ENCODE assay signal across 10 cellular contexts in genomic region chr3:46407976-46408375, GRCh38. TPM values are rescaled to one million over a fixed set of nuclear protein-coding genes. Genes with fewer than 3 reads are reported as not detected.
DNase-seq lines count a peak whose midpoint lies in the region; ATAC-seq and TF ChIP-seq lines count a peak whose summit lies in the region.
"Had no signal": no experiment of that assay in that cellular context is flagged by ENCODE, and none has a peak within 500 bp of the region (broad histone marks: within the 10 kb centered on the region; RNA-seq: fewer than 3 reads in every experiment).

No MANE protein-coding gene starts in this region.

- peaks cover 17 to 38% (median 19%) of the 10 kb centered on the region in 4 donors for H3K4me1 Mint-ChIP-seq in CD4-positive, CD25-positive, alpha-beta regulatory T cell

- intact Hi-C loops in PC-3 (cut with micrococcal nuclease): loop anchor here (2.0 to 5.0 kb wide), 2 partner anchors 15 to 284 kb away; partner anchors contain the start of gene ALS2CL
- intact Hi-C loops in esophagus muscularis mucosa (cut with DNase I): no loop called here
- intact Hi-C loops in A673 (cut with micrococcal nuclease; ENCODE audit: unreplicated experiment): no loop called here

- peak overlapping the region; percentile 79 for H3K4me3 ChIP-seq in CD4-positive, CD25-positive, alpha-beta regulatory T cell (ENCODE audit: low read depth, low read length)
- peak overlapping the region; percentile 63 for H3K4me3 ChIP-seq in PC-3 (ENCODE audit: low read length)
- H3K4me3 ChIP-seq in esophagus muscularis mucosa: peak overlapping the region in 2 of 4 donors; percentile 29 to 50
- H3K4me3 ChIP-seq in osteoblast (ENCODE audit: insufficient read depth, low read length): peak overlapping the region; percentile 62
- no peak overlapping the region for H3K4me3 ChIP-seq in A673 (ENCODE audit: low read depth, low read length, poor library complexity, severe bottlenecking)
- H3K4me3 ChIP-seq: testis had no signal

- H3K4me3 Mint-ChIP-seq in CD4-positive, CD25-positive, alpha-beta regulatory T cell: peak overlapping the region; percentile 34 to 90 (median 88)

- H3K36me3 Mint-ChIP-seq in CD4-positive, CD25-positive, alpha-beta regulatory T cell: no peaks in the 10 kb centered on the region

- H3K4me1 ChIP-seq in CD4-positive, CD25-positive, alpha-beta regulatory T cell (ENCODE audit: control insufficient read depth, insufficient read depth, low read length, poor library complexity, severe bottlenecking): peaks cover 17% of the 10 kb centered on the region
- peaks cover 48% of the 10 kb centered on the region for H3K4me1 ChIP-seq in PC-3 (ENCODE audit: insufficient read depth, low read length)
- peaks cover 10 to 19% (median 14%) of the 10 kb centered on the region in 4 donors for H3K4me1 ChIP-seq in esophagus muscularis mucosa
- peaks cover 42% of the 10 kb centered on the region for H3K4me1 ChIP-seq in osteoblast (ENCODE audit: insufficient read depth, low read length)
- no peaks in the 10 kb centered on the region for H3K4me1 ChIP-seq in A673 (ENCODE audit: insufficient read depth, low read length, poor library complexity, severe bottlenecking)
- H3K4me1 ChIP-seq: testis had no signal

- no peak for TF ChIP-seq EP300 in esophagus muscularis mucosa (IDR thresholded peaks at IDR 0.05)

- H3K27ac Mint-ChIP-seq in CD4-positive, CD25-positive, alpha-beta regulatory T cell: peak overlapping the region in 2 of 3 donors; percentile 94 to 97

- 77% methylated on average over 7 of the region's 7 CpGs for WGBS in esophagus muscularis mucosa

- H3F3A ChIP-seq in PC-3 (ENCODE audit: low read length, unreplicated experiment): no peaks in the 10 kb centered on the region

- no peaks in the 10 kb centered on the region for H3K36me3 ChIP-seq in CD4-positive, CD25-positive, alpha-beta regulatory T cell (ENCODE audit: control insufficient read depth, insufficient read depth, low read length)
- H3K36me3 ChIP-seq in PC-3 (ENCODE audit: low read depth, low read length): no peaks in the 10 kb centered on the region
- no peaks in the 10 kb centered on the region for H3K36me3 ChIP-seq in esophagus muscularis mucosa
- H3K36me3 ChIP-seq in osteoblast (ENCODE audit: insufficient read depth, low read length): no peaks in the 10 kb centered on the region
- H3K36me3 ChIP-seq in A673 (ENCODE audit: insufficient read depth, low read length, poor library complexity, severe bottlenecking): no peaks in the 10 kb centered on the region
- H3K36me3 ChIP-seq: MG63 had no signal

- peak overlapping the region; percentile 79 for H3K9ac ChIP-seq in PC-3 (ENCODE audit: low read length)

- no peak for TF ChIP-seq POLR2A in esophagus muscularis mucosa (IDR thresholded peaks at IDR 0.05; ENCODE audit: low read depth)

- H3K4me2 ChIP-seq in PC-3 (ENCODE audit: low read length): peak overlapping the region; percentile 86
- peak overlapping the region; percentile 78 for H3K4me2 ChIP-seq in osteoblast (ENCODE audit: insufficient read depth, low read length)

- peak overlapping the region; percentile 74 for H2AFZ ChIP-seq in PC-3 (ENCODE audit: low read length)
- peak overlapping the region; percentile 93 for H2AFZ ChIP-seq in osteoblast (ENCODE audit: low read length)

- peaks cover 0 to 2% (median 0%) of the 10 kb centered on the region in 7 donors for H3K9me3 Mint-ChIP-seq in CD4-positive, CD25-positive, alpha-beta regulatory T cell

- no peak overlapping the region for H3K27ac ChIP-seq in CD4-positive, CD25-positive, alpha-beta regulatory T cell (ENCODE audit: insufficient read depth, low read length, poor library complexity, severe bottlenecking)
- H3K27ac ChIP-seq in PC-3 (ENCODE audit: low read length) (peak overlapping the region; percentile 95), esophagus muscularis mucosa (replicated peaks in 1 of 4) (peak overlapping the region in 3 of 4 donors; percentile 54 to 71 (median 66)), osteoblast (ENCODE audit: low read depth, low read length) (no peak overlapping the region), A673 (ENCODE audit: low read depth, low read length, poor library complexity, severe bottlenecking) (no peak overlapping the region)

- BruUV-seq in PC-3 (replicated peaks; lab: Mats Ljungman, UMichigan) (no TSS peak), A673 (replicated peaks; lab: Mats Ljungman, UMichigan) (no TSS peak)

- CTCF ChIA-PET in PC-3 (lab: Charles Lee): interaction anchor here (1.1 to 1.3 kb wide), 2 partner anchors 35 to 192 kb away, joined by 4 read pairs; no protein-coding TSS in a partner anchor
- CTCF ChIA-PET in A673 (lab: Charles Lee): no interaction called here

- peaks cover 10% of the 10 kb centered on the region for H3K27me3 Mint-ChIP-seq in CD4-positive, CD25-positive, alpha-beta regulatory T cell

- no peak for ATAC-seq in CD4-positive, CD25-positive, alpha-beta regulatory T cell (ENCODE audit: low read depth in 2 of 2)
- ATAC-seq in PC-3 (peak; percentile 11), HG03565 (IDR thresholded peaks at IDR 0.05; ENCODE audit: unreplicated experiment) (no peak), GM21381 (IDR thresholded peaks at IDR 0.05; ENCODE audit: unreplicated experiment) (no peak)

- TF ChIP-seq CTCF in PC-3 (conservative IDR thresholded peaks at IDR 0.05; ENCODE audit: low read depth, low read length) (no peak), esophagus muscularis mucosa (IDR thresholded peaks at IDR 0.05) (no peak), osteoblast (IDR thresholded peaks at IDR 0.05; ENCODE audit: extremely low read depth, low read depth, low read length) (no peak), A673 (conservative IDR thresholded peaks at IDR 0.05; ENCODE audit: low read depth, low read length) (no peak)

- H4K20me1 ChIP-seq in PC-3 (ENCODE audit: low read length) (no peaks in the 10 kb centered on the region), osteoblast (ENCODE audit: insufficient read depth, low read length) (no peaks in the 10 kb centered on the region)

- DNase-seq in CD4-positive, CD25-positive, alpha-beta regulatory T cell: peak in 1 of 3 donors; percentile 17
- peak; percentile 24 for DNase-seq in PC-3
- no peak for DNase-seq in esophagus muscularis mucosa (ENCODE audit: extremely low spot score)
- DNase-seq in osteoblast (ENCODE audit: insufficient read length, low spot score, missing footprints): no peak
- DNase-seq in A673 (ENCODE audit: low spot score): no peak
- no peak for DNase-seq in stimulated activated CD4-positive, alpha-beta T cell treated with anti-CD3 and anti-CD28 coated beads, Interleukin-1b, Interleukin-23, amount 100 ng/mL, for 48 hours
- DNase-seq: testis had no signal

- H3K9me2 ChIP-seq in PC-3 (replicated peaks; ENCODE audit: low read length): no peaks in the 10 kb centered on the region

- H3K9me3 ChIP-seq in CD4-positive, CD25-positive, alpha-beta regulatory T cell (ENCODE audit: control insufficient read depth in 2 of 2, low read length in 2 of 2): no peaks in the 10 kb centered on the region
- H3K9me3 ChIP-seq in PC-3 (ENCODE audit: low read length) (no peaks in the 10 kb centered on the region), esophagus muscularis mucosa (no peaks in the 10 kb centered on the region), osteoblast (ENCODE audit: low read depth, low read length) (no peaks in the 10 kb centered on the region), A673 (ENCODE audit: low read depth, low read length, poor library complexity, severe bottlenecking) (no peaks in the 10 kb centered on the region)
- H3K9me3 ChIP-seq: MG63, testis had no signal

- POLR2A ChIA-PET in PC-3 (lab: Charles Lee; ENCODE audit: unreplicated experiment) (interaction anchor here (0.6 kb wide), 1 partner anchor 412 kb away, joined by 3 read pairs; the partner anchor contains the start of gene FYCO1), A673 (lab: Charles Lee; ENCODE audit: low non-redundant PET) (no interaction called here)

- no peaks in the 10 kb centered on the region for H3K79me2 ChIP-seq in PC-3 (ENCODE audit: low read length)
- no peaks in the 10 kb centered on the region for H3K79me2 ChIP-seq in osteoblast (ENCODE audit: insufficient read depth, low read length)

- no peaks in the 10 kb centered on the region for H3K27me3 ChIP-seq in CD4-positive, CD25-positive, alpha-beta regulatory T cell (ENCODE audit: control insufficient read depth, insufficient read depth, low read length)
- H3K27me3 ChIP-seq in PC-3 (ENCODE audit: low read length) (no peaks in the 10 kb centered on the region), esophagus muscularis mucosa (peaks cover 0 to 17% (median 0%) of the 10 kb centered on the region in 4 donors), osteoblast (ENCODE audit: insufficient read depth, low read length) (peaks cover 3% of the 10 kb centered on the region), A673 (replicated peaks; ENCODE audit: insufficient read depth, low read depth, low read length, poor library complexity) (no peaks in the 10 kb centered on the region)
- H3K27me3 ChIP-seq: MG63, testis had no signal

RNA-seq across cellular contexts. Expression of gene CCRL2, which starts 0.9 kb away (rescaled TPM):
- 10.6 TPM for total RNA-seq in CD4-positive, CD25-positive, alpha-beta regulatory T cell
- polyA plus RNA-seq in CD4-positive, CD25-positive, alpha-beta regulatory T cell: 1 to 10 TPM; 1.4 to 2.2 (median 1.9) TPM
- total RNA-seq in PC-3 (2014; rRNA removed): 5.5 and 6.0 TPM in 2 replicates
- total RNA-seq in esophagus muscularis mucosa: 1 to 10 TPM; 1.1 to 3.0 (median 2.0) TPM
- 0.72 and 0.88 TPM in 2 replicates for total RNA-seq in osteoblast
- total RNA-seq in A673 (2021): not detected in 2 replicates

RNA-seq across cellular contexts. Expression of gene CCR5, which starts 37.2 kb away (rescaled TPM):
- 18.2 TPM for total RNA-seq in CD4-positive, CD25-positive, alpha-beta regulatory T cell
- 10 to 100 TPM; 10.9 to 18.6 (median 15.7) TPM for polyA plus RNA-seq in CD4-positive, CD25-positive, alpha-beta regulatory T cell
- total RNA-seq in PC-3 (2014; rRNA removed): not detected in 2 replicates
- total RNA-seq in esophagus muscularis mucosa: 1 to 10 TPM in 1 of 4 donors, under 1 TPM in 3; 0.39 to 3.0 (median 0.44) TPM
- total RNA-seq in osteoblast: not detected in 2 replicates
- total RNA-seq in A673 (2021): not detected in 2 replicates

RNA-seq across cellular contexts. Expression of gene CCR2, which starts 54.1 kb away (rescaled TPM):
- 9.5 TPM for total RNA-seq in CD4-positive, CD25-positive, alpha-beta regulatory T cell
- 10 to 100 TPM; 14.4 to 25.6 (median 16.5) TPM for polyA plus RNA-seq in CD4-positive, CD25-positive, alpha-beta regulatory T cell
- not detected in 2 replicates for total RNA-seq in PC-3 (2014; rRNA removed)
- 1 to 10 TPM in 3 of 4 donors, under 1 TPM in 1; 0.46 to 6.0 (median 2.3) TPM for total RNA-seq in esophagus muscularis mucosa
- total RNA-seq in osteoblast: not detected in 2 replicates
- not detected in 2 replicates for total RNA-seq in A673 (2021)

RNA-seq across cellular contexts. Expression of gene LTF, which starts 56.7 kb away (rescaled TPM):
- not detected for total RNA-seq in CD4-positive, CD25-positive, alpha-beta regulatory T cell
- not detected for polyA plus RNA-seq in CD4-positive, CD25-positive, alpha-beta regulatory T cell
- total RNA-seq in PC-3 (2014; rRNA removed): not detected in 2 replicates
- 1 to 10 TPM in 1 of 4 donors, under 1 TPM in 3; 0.45 to 1.7 (median 0.87) TPM for total RNA-seq in esophagus muscularis mucosa
- total RNA-seq in osteoblast: 0.59 and 0.72 TPM in 2 replicates
- not detected in 2 replicates for total RNA-seq in A673 (2021)

Comparison
In these comparisons a context has a peak if more than half of its experiments do, and no peak if none do; other contexts are left out.
1. H3K27ac ChIP-seq: peak in PC-3 (single experiment) and esophagus muscularis mucosa (3 of 4); none in CD4-positive, CD25-positive, alpha-beta regulatory T cell (single experiment), osteoblast (single experiment) and A673 (single experiment).